15 cellular contexts compared by ENCODE assay signal in genomic region chr7:50858528-50859245, GRCh38.
DNase-seq lines count a peak whose midpoint lies in the region; ATAC-seq and TF ChIP-seq lines count a peak whose summit lies in the region.
"Had no signal": no experiment of that assay in that cellular context is flagged by ENCODE, and none has a peak within 500 bp of the region (broad histone marks: within the 10 kb centered on the region; RNA-seq: fewer than 3 reads in every experiment).

No MANE protein-coding gene starts in this region.

- peaks cover 11% of the 10 kb centered on the region for H3K27me3 Mint-ChIP-seq in activated CD8-positive, alpha-beta memory T cell treated with anti-CD3 and anti-CD28 coated beads, Interleukin-2, amount 10 ng/mL, durations not matched to agents 7 days and 5 days
- H3K27me3 Mint-ChIP-seq in H9 (ENCODE audit: low read depth) (peaks cover 4% of the 10 kb centered on the region), neural progenitor cell (ENCODE audit: insufficient read depth, low read depth) (peaks cover 4% of the 10 kb centered on the region)

- TF ChIP-seq CTCF in H9 (conservative IDR thresholded peaks at IDR 0.05) (no peak), vagina (IDR thresholded peaks at IDR 0.05) (no peak), OCI-LY7 (conservative IDR thresholded peaks at IDR 0.05; ENCODE audit: low read length) (no peak), neural progenitor cell (IDR thresholded peaks at IDR 0.05) (no peak)

- POLR2A ChIA-PET in OCI-LY7 (lab: Charles Lee): no interaction called here

- no peak overlapping the region for H4K5ac ChIP-seq in H9 (ENCODE audit: insufficient read length, low read depth, low read length)

- H4K20me1 ChIP-seq in H9 (ENCODE audit: control insufficient read depth, insufficient read depth, insufficient read length) (no peaks in the 10 kb centered on the region), OCI-LY7 (ENCODE audit: insufficient read depth, low read length) (no peaks in the 10 kb centered on the region), neural progenitor cell (ENCODE audit: low read depth) (no peaks in the 10 kb centered on the region)

- no peak overlapping the region for H3K4me2 ChIP-seq in H9 (ENCODE audit: insufficient read depth, insufficient read length, low read length)
- H3K4me2 ChIP-seq in neuronal stem cell (ENCODE audit: insufficient read depth, low read length, poor library complexity, severe bottlenecking): no peak overlapping the region
- no peak overlapping the region for H3K4me2 ChIP-seq in OCI-LY7 (ENCODE audit: low read length)
- no peak overlapping the region for H3K4me2 ChIP-seq in neural progenitor cell

- DNase-seq in activated CD8-positive, alpha-beta memory T cell treated with anti-CD3 and anti-CD28 coated beads, Interleukin-2, amount 10 ng/mL, durations not matched to agents 7 days and 5 days: peak; percentile 25
- no peak for DNase-seq in activated CD8-positive, alpha-beta memory T cell treated with anti-CD3 and anti-CD28 coated beads, Interleukin-2, amount 50 U/mL, for 48 hours
- DNase-seq in H9 (no peak), neuronal stem cell (ENCODE audit: low spot score) (no peak), vagina (ENCODE audit: extremely low spot score in 2 of 2) (peak; percentile 58 to 77), OCI-LY7 (ENCODE audit: low spot score) (no peak), neural progenitor cell (ENCODE audit: low spot score) (no peak), kidney glomerular epithelial cell (lab: John Stamatoyannopoulos, UW) (no peak)
- DNase-seq: 8988T; CD4-positive, alpha-beta memory T cell; DMS79; GF-D8 had no signal

- no peaks in the 10 kb centered on the region for H3K36me3 Mint-ChIP-seq in activated CD8-positive, alpha-beta memory T cell treated with anti-CD3 and anti-CD28 coated beads, Interleukin-2, amount 10 ng/mL, durations not matched to agents 7 days and 5 days
- H3K36me3 Mint-ChIP-seq in H9 (ENCODE audit: insufficient read depth in 1 of 3, low read depth in 3 of 3): peaks cover 0 to 4% (median 0%) of the 10 kb centered on the region in 3 experiments; a peak in 1 of 7 replicates
- H3K36me3 Mint-ChIP-seq in neural progenitor cell: no peaks in the 10 kb centered on the region
- H3K36me3 Mint-ChIP-seq: CD14-positive monocyte; CD4-positive, alpha-beta memory T cell had no signal

- H3K23ac ChIP-seq in H9 (ENCODE audit: insufficient read length, low read depth, low read length) (no peak overlapping the region), neuronal stem cell (ENCODE audit: low read depth, low read length, poor library complexity) (no peak overlapping the region)

- CTCF ChIA-PET in activated CD8-positive, alpha-beta memory T cell treated with anti-CD3 and anti-CD28 coated beads, Interleukin-2, amount 10 ng/mL, durations not matched to agents 7 days and 5 days (lab: Charles Lee): no interaction called here
- CTCF ChIA-PET in OCI-LY7 (lab: Charles Lee; ENCODE audit: unreplicated experiment): no interaction called here

- H2BK120ac ChIP-seq in H9 (ENCODE audit: low read depth, low read length, poor library complexity, severe bottlenecking) (no peak overlapping the region), neuronal stem cell (ENCODE audit: low read depth, low read length) (no peak overlapping the region)

- H2BK15ac ChIP-seq in H9 (ENCODE audit: low read depth, low read length) (0 out of 2 replicates have a peak overlapping the region, but pooled peaks have one; percentile 19), neuronal stem cell (ENCODE audit: low read length) (no peak overlapping the region)

- no peaks in the 10 kb centered on the region for H3K23me2 ChIP-seq in H9 (ENCODE audit: insufficient read length, low read depth, low read length, poor library complexity, severe bottlenecking)

- H3K4me3 ChIP-seq in neuronal stem cell (ENCODE audit: low read length in 2 of 2) (no peak overlapping the region), vagina (no peak overlapping the region), OCI-LY7 (ENCODE audit: low read depth, low read length, poor library complexity, severe bottlenecking) (no peak overlapping the region), neural progenitor cell (no peak overlapping the region)
- H3K4me3 ChIP-seq: HAP-1 had no signal

- H3K36me3 ChIP-seq in neuronal stem cell (replicated peaks in 1 of 2; ENCODE audit: control insufficient read depth in 2 of 2, insufficient read depth in 2 of 2, low read length in 2 of 2): no peaks in the 10 kb centered on the region
- no peaks in the 10 kb centered on the region for H3K36me3 ChIP-seq in vagina
- no peaks in the 10 kb centered on the region for H3K36me3 ChIP-seq in OCI-LY7 (ENCODE audit: insufficient read depth, low read length)
- H3K36me3 ChIP-seq in neural progenitor cell: no peaks in the 10 kb centered on the region
- H3K36me3 ChIP-seq: HAP-1 had no signal

- H2BK20ac ChIP-seq in H9 (ENCODE audit: low read depth, low read length, poor library complexity, severe bottlenecking): no peak overlapping the region

- H2BK12ac ChIP-seq in H9 (ENCODE audit: insufficient read length, low read depth, low read length) (no peak overlapping the region), neuronal stem cell (ENCODE audit: low read length) (no peak overlapping the region)

- H3K27ac Mint-ChIP-seq in activated CD8-positive, alpha-beta memory T cell treated with anti-CD3 and anti-CD28 coated beads, Interleukin-2, amount 10 ng/mL, durations not matched to agents 7 days and 5 days: no peak overlapping the region
- H3K27ac Mint-ChIP-seq in H9 (no peak overlapping the region; a peak in 1 of 7 replicates), neural progenitor cell (no peak overlapping the region)
- H3K27ac Mint-ChIP-seq: B cell; CD14-positive monocyte; CD4-positive, alpha-beta memory T cell had no signal

- H3T11ph ChIP-seq in H9 (ENCODE audit: low read length): no peak overlapping the region

- H3K27me3 ChIP-seq in H9 (ENCODE audit: insufficient read depth, low read length) (no peaks in the 10 kb centered on the region), neuronal stem cell (ENCODE audit: control insufficient read depth in 3 of 3, insufficient read depth in 3 of 3, low read depth in 1 of 3, low read length in 3 of 3) (peaks cover 0 to 3% (median 0%) of the 10 kb centered on the region in 3 experiments), vagina (no peaks in the 10 kb centered on the region), neural progenitor cell (no peaks in the 10 kb centered on the region)

- H3K79me2 ChIP-seq in H9 (ENCODE audit: insufficient read depth, low read length) (no peaks in the 10 kb centered on the region), OCI-LY7 (ENCODE audit: insufficient read depth, low read depth, low read length) (no peaks in the 10 kb centered on the region), neural progenitor cell (ENCODE audit: low read depth) (no peaks in the 10 kb centered on the region)

- H3K18ac ChIP-seq in H9 (ENCODE audit: insufficient read length, low read depth, low read length) (no peak overlapping the region), neuronal stem cell (ENCODE audit: low read length) (peak overlapping the region; percentile 40)

- H3K9me3 Mint-ChIP-seq in activated CD8-positive, alpha-beta memory T cell treated with anti-CD3 and anti-CD28 coated beads, Interleukin-2, amount 10 ng/mL, durations not matched to agents 7 days and 5 days (ENCODE audit: low read depth): no peaks in the 10 kb centered on the region
- peaks cover 5% of the 10 kb centered on the region in 2 experiments; a peak in 2 of 5 replicates for H3K9me3 Mint-ChIP-seq in H9
- H3K9me3 Mint-ChIP-seq in neural progenitor cell: peaks cover 3% of the 10 kb centered on the region
- H3K9me3 Mint-ChIP-seq: CD4-positive, alpha-beta memory T cell had no signal

- no peak for TF ChIP-seq POLR2A in vagina (IDR thresholded peaks at IDR 0.05)

- H3K4me1 Mint-ChIP-seq in activated CD8-positive, alpha-beta memory T cell treated with anti-CD3 and anti-CD28 coated beads, Interleukin-2, amount 10 ng/mL, durations not matched to agents 7 days and 5 days: peaks cover 6% of the 10 kb centered on the region
- H3K4me1 Mint-ChIP-seq in H9: no peaks in the 10 kb centered on the region
- H3K4me1 Mint-ChIP-seq in neural progenitor cell: no peaks in the 10 kb centered on the region
- H3K4me1 Mint-ChIP-seq: B cell, CD14-positive monocyte had no signal

- H3K79me1 ChIP-seq in H9 (ENCODE audit: insufficient read depth, low read depth, low read length, poor library complexity, severe bottlenecking): no peaks in the 10 kb centered on the region
- H3K79me1 ChIP-seq in neuronal stem cell (ENCODE audit: low read depth, low read length): no peaks in the 10 kb centered on the region

- H3K4me1 ChIP-seq in H9 (ENCODE audit: insufficient read depth, low read length): no peaks in the 10 kb centered on the region; the same call in 1 of the 2 replicates
- H3K4me1 ChIP-seq in neuronal stem cell (ENCODE audit: control insufficient read depth in 2 of 2, insufficient read depth in 1 of 2, low read depth in 1 of 2, low read length in 2 of 2): no peaks in the 10 kb centered on the region
- H3K4me1 ChIP-seq in vagina: no peaks in the 10 kb centered on the region
- no peaks in the 10 kb centered on the region for H3K4me1 ChIP-seq in OCI-LY7 (ENCODE audit: insufficient read depth, low read length, poor library complexity, severe bottlenecking)
- H3K4me1 ChIP-seq in neural progenitor cell: no peaks in the 10 kb centered on the region
- H3K4me1 ChIP-seq: HAP-1 had no signal

- H3K56ac ChIP-seq in H9 (ENCODE audit: insufficient read length, low read depth, low read length): no peak overlapping the region

- H4K91ac ChIP-seq in H9 (ENCODE audit: insufficient read length, low read depth, low read length) (no peak overlapping the region), neuronal stem cell (ENCODE audit: low read depth, low read length, poor library complexity) (no peak overlapping the region)

- no peaks in the 10 kb centered on the region for H3K9me3 ChIP-seq in H9 (ENCODE audit: control insufficient read depth, low read depth, low read length)
- no peaks in the 10 kb centered on the region for H3K9me3 ChIP-seq in neuronal stem cell (replicated peaks in 1 of 2; ENCODE audit: control insufficient read depth in 2 of 2, insufficient read depth in 1 of 2, low read depth in 1 of 2, low read length in 2 of 2)
- no peaks in the 10 kb centered on the region for H3K9me3 ChIP-seq in vagina
- H3K9me3 ChIP-seq in OCI-LY7 (ENCODE audit: low read length): no peaks in the 10 kb centered on the region
- H3K9me3 ChIP-seq in neural progenitor cell (ENCODE audit: low read depth): no peaks in the 10 kb centered on the region
- H3K9me3 ChIP-seq: HAP-1 had no signal

- no peaks in the 10 kb centered on the region for H3F3A ChIP-seq in neural progenitor cell (ENCODE audit: low read depth)

- H3K14ac ChIP-seq in H9 (ENCODE audit: insufficient read depth, low read length) (no peak overlapping the region), neuronal stem cell (ENCODE audit: low read length) (no peak overlapping the region)

- H2AFZ ChIP-seq in H9 (ENCODE audit: low read length) (no peak overlapping the region), neuronal stem cell (ENCODE audit: low read length) (no peak overlapping the region), OCI-LY7 (ENCODE audit: low read length) (no peak overlapping the region), neural progenitor cell (replicated peaks) (no peak overlapping the region)

- no peak overlapping the region for H3K4ac ChIP-seq in H9 (ENCODE audit: low read depth, low read length)
- H3K4ac ChIP-seq in neuronal stem cell (ENCODE audit: low read length): no peak overlapping the region

- no peak overlapping the region for H3K9ac ChIP-seq in H9 (ENCODE audit: extremely low read depth, insufficient read length, low read length)
- no peak overlapping the region for H3K9ac ChIP-seq in neuronal stem cell (ENCODE audit: low read depth, low read length, poor library complexity)
- H3K9ac ChIP-seq in neural progenitor cell: no peak overlapping the region

- no CpG with 5 or more reads among the region's 4 CpGs for WGBS in H9 (ENCODE audit: extremely low coverage, insufficient read length, low lambda C conversion rate)
- WGBS in neuronal stem cell (ENCODE audit: extremely low coverage in 2 of 2, insufficient read length in 2 of 2, insufficient replicate concordance in 1 of 2), 2 donors: no CpG with 5 or more reads among the region's 4 CpGs

- no peaks in the 10 kb centered on the region for H3K9me2 ChIP-seq in OCI-LY7 (ENCODE audit: insufficient read depth, low read length)

- H4K8ac ChIP-seq in H9 (replicated peaks; ENCODE audit: insufficient read length, low read depth, low read length) (no peak overlapping the region), neuronal stem cell (ENCODE audit: low read depth, low read length) (no peak overlapping the region)

- no TSS peak for BruUV-seq in OCI-LY7 (replicated peaks; lab: Mats Ljungman, UMichigan)

- no peak overlapping the region for H3K4me3 Mint-ChIP-seq in activated CD8-positive, alpha-beta memory T cell treated with anti-CD3 and anti-CD28 coated beads, Interleukin-2, amount 10 ng/mL, durations not matched to agents 7 days and 5 days
- no peak overlapping the region for H3K4me3 Mint-ChIP-seq in H9
- H3K4me3 Mint-ChIP-seq in neural progenitor cell: no peak overlapping the region
- H3K4me3 Mint-ChIP-seq: B cell; CD14-positive monocyte; CD4-positive, alpha-beta memory T cell had no signal

- H3K27ac ChIP-seq in H9 (ENCODE audit: insufficient read length, low read depth, low read length) (no peak overlapping the region), neuronal stem cell (replicated peaks; ENCODE audit: low read length) (no peak overlapping the region), vagina (no peak overlapping the region), OCI-LY7 (ENCODE audit: low read depth, low read length, poor library complexity, severe bottlenecking) (no peak overlapping the region), neural progenitor cell (no peak overlapping the region)

- intact Hi-C loops in vagina (cut with DNase I): no loop called here
- intact Hi-C loops in OCI-LY7 (cut with micrococcal nuclease; ENCODE audit: unreplicated experiment): no loop called here

- ATAC-seq in activated CD8-positive, alpha-beta memory T cell treated with anti-CD3 and anti-CD28 coated beads, Interleukin-2, amount 10 ng/mL, durations not matched to agents 7 days and 5 days: no peak

- no peak overlapping the region for H2BK5ac ChIP-seq in H9 (ENCODE audit: insufficient read length, low read length)
- no peak overlapping the region for H2BK5ac ChIP-seq in neuronal stem cell (ENCODE audit: low read length)

- H2AK5ac ChIP-seq in H9 (ENCODE audit: insufficient read length, low read length) (no peak overlapping the region), neuronal stem cell (ENCODE audit: low read depth, low read length) (no peak overlapping the region)

Comparison
In these comparisons a context has a peak if more than half of its experiments do, and no peak if none do; other contexts are left out.
1. DNase-seq: peak in activated CD8-positive, alpha-beta memory T cell treated with anti-CD3 and anti-CD28 coated beads, Interleukin-2, amount 10 ng/mL, durations not matched to agents 7 days and 5 days (single experiment) and vagina (2 of 2); none in activated CD8-positive, alpha-beta memory T cell treated with anti-CD3 and anti-CD28 coated beads, Interleukin-2, amount 50 U/mL, for 48 hours (single experiment), H9 (single experiment), neuronal stem cell (single experiment), OCI-LY7 (single experiment), neural progenitor cell (single experiment) and kidney glomerular epithelial cell (single experiment).